Comparison of ENCODE assay signal across 1 cellular context in genomic region chr5:147426928-147427327, GRCh38.
TF ChIP-seq lines count a peak whose summit lies in the region.

No MANE protein-coding gene starts in this region.

TF ChIP-seq in WTC11, 78 proteins besides CTCF, POLR2A, EP300 and RAD21 (continued from another document):
- TF ChIP-seq ARID4B (CRISPR knock-in tag; IDR thresholded peaks at IDR 0.05; ENCODE audit: borderline replicate concordance), result no peak
- TF ChIP-seq, protein P1, sequence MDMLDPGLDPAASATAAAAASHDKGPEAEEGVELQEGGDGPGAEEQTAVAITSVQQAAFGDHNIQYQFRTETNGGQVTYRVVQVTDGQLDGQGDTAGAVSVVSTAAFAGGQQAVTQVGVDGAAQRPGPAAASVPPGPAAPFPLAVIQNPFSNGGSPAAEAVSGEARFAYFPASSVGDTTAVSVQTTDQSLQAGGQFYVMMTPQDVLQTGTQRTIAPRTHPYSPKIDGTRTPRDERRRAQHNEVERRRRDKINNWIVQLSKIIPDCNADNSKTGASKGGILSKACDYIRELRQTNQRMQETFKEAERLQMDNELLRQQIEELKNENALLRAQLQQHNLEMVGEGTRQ (CRISPR knock-in tag; IDR thresholded peaks at IDR 0.05), result no peak
- TF ChIP-seq CREB1 (CRISPR knock-in tag; IDR thresholded peaks at IDR 0.05), result no peak
- TF ChIP-seq ZNF671 (CRISPR knock-in tag; IDR thresholded peaks at IDR 0.05), result no peak
- TF ChIP-seq, protein P2, sequence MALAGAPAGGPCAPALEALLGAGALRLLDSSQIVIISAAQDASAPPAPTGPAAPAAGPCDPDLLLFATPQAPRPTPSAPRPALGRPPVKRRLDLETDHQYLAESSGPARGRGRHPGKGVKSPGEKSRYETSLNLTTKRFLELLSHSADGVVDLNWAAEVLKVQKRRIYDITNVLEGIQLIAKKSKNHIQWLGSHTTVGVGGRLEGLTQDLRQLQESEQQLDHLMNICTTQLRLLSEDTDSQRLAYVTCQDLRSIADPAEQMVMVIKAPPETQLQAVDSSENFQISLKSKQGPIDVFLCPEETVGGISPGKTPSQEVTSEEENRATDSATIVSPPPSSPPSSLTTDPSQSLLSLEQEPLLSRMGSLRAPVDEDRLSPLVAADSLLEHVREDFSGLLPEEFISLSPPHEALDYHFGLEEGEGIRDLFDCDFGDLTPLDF (CRISPR knock-in tag; IDR thresholded peaks at IDR 0.05), result no peak
- TF ChIP-seq ZSCAN18 (CRISPR knock-in tag; IDR thresholded peaks at IDR 0.05), result no peak
- TF ChIP-seq PREB (CRISPR knock-in tag; IDR thresholded peaks at IDR 0.05; ENCODE audit: borderline replicate concordance), result no peak
